Comparison of ENCODE assay signal across 23 cellular contexts in the genomic region with DNA sequence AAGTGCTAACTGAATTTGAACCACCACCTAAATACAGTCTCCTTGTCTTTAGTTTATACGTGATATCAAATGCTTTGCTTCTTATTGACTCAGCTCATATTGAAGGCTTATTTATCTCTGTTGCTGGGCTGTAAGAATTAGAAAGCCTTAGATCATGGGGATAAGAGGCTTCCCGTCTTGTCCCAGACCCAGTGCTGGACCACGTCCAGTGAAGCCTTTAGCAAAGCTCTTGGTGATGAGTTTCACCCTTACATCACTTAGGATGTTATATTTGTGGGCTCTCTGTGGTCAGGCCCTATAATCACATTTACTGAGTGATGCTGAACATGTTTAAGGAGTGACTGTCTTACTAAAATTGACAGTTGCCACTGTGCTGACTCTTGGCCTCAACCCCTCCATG. TPM values are rescaled to one million over a fixed set of nuclear protein-coding genes. Genes with fewer than 3 reads are reported as not detected.
DNase-seq lines count a peak whose midpoint lies in the region; ATAC-seq, FAIRE-seq and TF ChIP-seq lines count a peak whose summit lies in the region.
"Had no signal": no experiment of that assay in that cellular context is flagged by ENCODE, and none has a peak within 500 bp of the region (broad histone marks: within the 10 kb centered on the region; RNA-seq: fewer than 3 reads in every experiment).

No MANE protein-coding gene starts in this region.

- no peaks in the 10 kb centered on the region for H3K23me2 ChIP-seq in H1 (ENCODE audit: low read depth, low read length)

- TF ChIP-seq CTCF in H1 (IDR thresholded peaks at IDR 0.05; ENCODE audit: control extremely low read depth in 1 of 3, insufficient read depth in 1 of 3, low read depth in 1 of 3, low read length in 3 of 3): no peak
- TF ChIP-seq CTCF in parathyroid adenoma (IDR thresholded peaks at IDR 0.05): no peak

- no peak overlapping the region for H3K9ac ChIP-seq in H1 (replicated peaks in 1 of 4; ENCODE audit: extremely low read depth in 1 of 4, low read depth in 3 of 4, low read length in 3 of 4)
- H3K9ac ChIP-seq in parathyroid adenoma: no peak overlapping the region

- POLR2A ChIA-PET in H1 (lab: Charles Lee; ENCODE audit: partially characterized antibody): interaction anchor here (1.4 kb wide), 1 partner anchor 13 kb away, joined by 3 read pairs; no protein-coding TSS in a partner anchor

- CTCF ChIA-PET in H1 (lab: Charles Lee; ENCODE audit: partially characterized antibody): interaction anchor here (0.7 to 6.6 kb wide), 17 partner anchors 7 to 364 kb away, joined by 3 to 53 read pairs (median 7); partner anchors contain the start of gene FAM240B

- H3K4me3 ChIP-seq in H1 (ENCODE audit: extremely low read depth in 1 of 4, insufficient read depth in 2 of 4, low read depth in 3 of 4, low read length in 4 of 4) (no peak overlapping the region), parathyroid adenoma (ENCODE audit: low read depth, low read length) (no peak overlapping the region)
- H3K4me3 ChIP-seq: gastroesophageal sphincter, SJSA1 had no signal

- 80% methylated on average over 3 of the region's 3 CpGs; no CpG with 5 or more reads in 1 of the 2 experiments for WGBS in H1 (ENCODE audit: extremely low coverage in 1 of 2, insufficient coverage in 1 of 2, insufficient read length in 1 of 2, insufficient replicate concordance in 2 of 2, low coverage in 1 of 2, low lambda C conversion rate in 2 of 2, missing lambda C conversion rate in 1 of 2), 2 experiments

- H3K18ac ChIP-seq in H1 (ENCODE audit: extremely low read depth, low read length): no peak overlapping the region

- H3K23ac ChIP-seq in H1 (ENCODE audit: insufficient read length): no peak overlapping the region

- no peak for TF ChIP-seq EP300 in H1 (IDR thresholded peaks at IDR 0.05; ENCODE audit: borderline replicate concordance in 1 of 2, low read depth in 2 of 2, low read length in 2 of 2)

- ATAC-seq in GM18511 (IDR thresholded peaks at IDR 0.05; ENCODE audit: unreplicated experiment): no peak
- ATAC-seq: activated CD8-positive, alpha-beta memory T cell treated with anti-CD3 and anti-CD28 coated beads, Interleukin-2, amount 10 ng/mL, durations not matched to agents 7 days and 5 days; gastroesophageal sphincter; T-helper 17 cell had no signal

- no peak overlapping the region for H4K91ac ChIP-seq in H1 (replicated peaks; ENCODE audit: insufficient read length, low read length)

- H2BK5ac ChIP-seq in H1 (ENCODE audit: low read depth, low read length): no peak overlapping the region

- H2BK15ac ChIP-seq in H1 (ENCODE audit: low read length): no peak overlapping the region

- no peak overlapping the region for H2BK120ac ChIP-seq in H1 (replicated peaks; ENCODE audit: low read depth, low read length)

- peak overlapping the region; percentile 90; the same call in 1 of the 2 replicates for H2AFZ ChIP-seq in H1 (ENCODE audit: low read length)
- H2AFZ ChIP-seq in parathyroid adenoma: peak overlapping the region; percentile 50

- 0 out of 2 replicates have a peak overlapping the region, but pooled peaks have one; percentile 26 for H2AK5ac ChIP-seq in H1 (ENCODE audit: low read depth, low read length)

- no peak for FAIRE-seq in H1 (lab: Jason Lieb, UNC)

- no peak overlapping the region for H3K14ac ChIP-seq in H1 (ENCODE audit: insufficient read length)

- H3K79me2 ChIP-seq in H1 (ENCODE audit: control insufficient read depth in 1 of 2, insufficient read depth in 2 of 2, low read length in 2 of 2): no peaks in the 10 kb centered on the region
- no peaks in the 10 kb centered on the region for H3K79me2 ChIP-seq in parathyroid adenoma

- H2BK12ac ChIP-seq in H1 (ENCODE audit: low read depth, low read length): no peak overlapping the region

- H4K8ac ChIP-seq in H1 (ENCODE audit: extremely low read depth, insufficient read depth, low read length): no peak overlapping the region

- H3K9me3 ChIP-seq in H1 (ENCODE audit: insufficient read depth in 2 of 2, low read depth in 1 of 2, low read length in 1 of 2) (no peaks in the 10 kb centered on the region), parathyroid adenoma (ENCODE audit: control insufficient read depth, low read length) (no peaks in the 10 kb centered on the region)
- H3K9me3 ChIP-seq: gastroesophageal sphincter, SJSA1 had no signal

- H3K4me2 ChIP-seq in H1 (ENCODE audit: insufficient read depth in 1 of 2, low read depth in 2 of 2, low read length in 2 of 2): no peak overlapping the region
- H3K4me2 ChIP-seq in parathyroid adenoma (ENCODE audit: low read length): no peak overlapping the region

- peak; percentile 25 for DNase-seq in NCI-H1092 treated with DMSO at 0.1 percent for 48 hours (lab: John Stamatoyannopoulos, UW)
- no peak for DNase-seq in NCI-H1092 (lab: John Stamatoyannopoulos, UW)
- DNase-seq in RKO (ENCODE audit: low spot score): peak; percentile 4
- no peak for DNase-seq in H1 (ENCODE audit: low read depth in 1 of 2, low spot score in 2 of 2)
- no peak for DNase-seq in hippocampal formation (lab: John Stamatoyannopoulos, UW)
- DNase-seq in C1 segment of cervical spinal cord (lab: John Stamatoyannopoulos, UW): no peak
- DNase-seq: activated CD4-positive, alpha-beta T cell treated with anti-CD3 and anti-CD28 coated beads, Interleukin-2, amount 10 ng/mL, durations not matched to agents 7 days and 5 days; activated CD8-positive, alpha-beta memory T cell treated with anti-CD3 and anti-CD28 coated beads, Interleukin-2, amount 10 ng/mL, durations not matched to agents 7 days and 5 days; AML-193; GOT3; kidney glomerular epithelial cell; NCI-H1694 treated with DMSO at 0.1 percent for 48 hours; stimulated activated CD4-positive, alpha-beta T cell treated with anti-CD3 and anti-CD28 coated beads, Interleukin-15, amount 100 ng/mL, for 24 hours; T-helper 17 cell had no signal

- H2BK20ac ChIP-seq in H1 (ENCODE audit: low read length): no peak overlapping the region

- no peak overlapping the region for H3K27ac ChIP-seq in H1 (ENCODE audit: low read depth, low read length)
- H3K27ac ChIP-seq in parathyroid adenoma: peak overlapping the region; percentile 39
- H3K27ac ChIP-seq: 22Rv1, gastroesophageal sphincter, SJSA1 had no signal

- no peaks in the 10 kb centered on the region for H3K36me3 ChIP-seq in H1 (ENCODE audit: control insufficient read depth in 2 of 4, insufficient read depth in 4 of 4, low read length in 3 of 4)
- H3K36me3 ChIP-seq in parathyroid adenoma (ENCODE audit: control insufficient read depth, insufficient read depth, low read length): no peaks in the 10 kb centered on the region
- H3K36me3 ChIP-seq: gastroesophageal sphincter, SJSA1 had no signal

- TF ChIP-seq POLR2A in H1 (IDR thresholded peaks at IDR 0.05; ENCODE audit: control extremely low read depth in 1 of 2, low read depth in 2 of 2, low read length in 2 of 2): no peak

- H3K4ac ChIP-seq in H1 (replicated peaks; ENCODE audit: insufficient read length, low read depth, low read length): no peak overlapping the region

- no peaks in the 10 kb centered on the region for H3K79me1 ChIP-seq in H1 (ENCODE audit: low read depth, low read length)

- no peak overlapping the region for H3K56ac ChIP-seq in H1 (replicated peaks; ENCODE audit: insufficient read length, low read depth, low read length)

- H4K20me1 ChIP-seq in H1 (replicated peaks in 1 of 2; ENCODE audit: control insufficient read depth in 1 of 2, insufficient read depth in 2 of 2, low read length in 2 of 2): no peaks in the 10 kb centered on the region

- no peak overlapping the region for H4K5ac ChIP-seq in H1 (ENCODE audit: insufficient read length, low read depth, low read length)

- H3K4me1 ChIP-seq in H1 (replicated peaks in 1 of 4; ENCODE audit: control insufficient read depth in 3 of 4, insufficient read depth in 4 of 4, low read length in 3 of 4) (no peaks in the 10 kb centered on the region), parathyroid adenoma (peaks cover 6% of the 10 kb centered on the region)
- H3K4me1 ChIP-seq: gastroesophageal sphincter, SJSA1 had no signal

- H3K27me3 ChIP-seq in H1 (replicated peaks in 1 of 4; ENCODE audit: control insufficient read depth in 3 of 4, extremely low read depth in 1 of 4, insufficient read depth in 3 of 4, low read length in 3 of 4): no peaks in the 10 kb centered on the region; a peak in 1 of 7 replicates
- H3K27me3 ChIP-seq in parathyroid adenoma (ENCODE audit: control insufficient read depth, insufficient read depth, low read length): no peaks in the 10 kb centered on the region
- H3K27me3 ChIP-seq: SJSA1 had no signal

- TF ChIP-seq RAD21 in H1 (IDR thresholded peaks at IDR 0.05 in 1 of 2, conservative IDR thresholded peaks at IDR 0.05 in 1 of 2; ENCODE audit: low read depth in 2 of 2, low read length in 2 of 2): no peak

TF ChIP-seq in H1, 55 proteins besides CTCF, POLR2A, EP300 and RAD21:
- TF ChIP-seq TAF1 (IDR thresholded peaks at IDR 0.05; ENCODE audit: low read depth, low read length) (no peak), RFX5 (IDR thresholded peaks at IDR 0.05; ENCODE audit: borderline replicate concordance, low read depth, low read length) (no peak), CBX5 (IDR thresholded peaks at IDR 0.05; ENCODE audit: low read depth, low read length) (no peak), TBP (IDR thresholded peaks at IDR 0.05; ENCODE audit: low read depth, low read length) (no peak), SIN3A (conservative IDR thresholded peaks at IDR 0.05 in 1 of 2, IDR thresholded peaks at IDR 0.05 in 1 of 2; ENCODE audit: low read depth in 1 of 2, low read length in 2 of 2) (no peak)

RNA-seq across cellular contexts. Expression of gene FAM240B, which starts 11.2 kb away (rescaled TPM):
- total RNA-seq in H1 (2021; fragmentation: NEBNext Ultra II Directional; extraction: Animal tissue kit (Norgen Biotek cat#: 25700)): not detected in 2 replicates
- polyA plus RNA-seq in H1 (2011; rRNA removed): not detected in 2 replicates
- not detected for polyA plus RNA-seq in H1 (2011; cell fraction: cytosol; rRNA removed)
- not detected for polyA plus RNA-seq in H1 (2011; cell fraction: nucleus; rRNA removed)
- not detected in 4 replicates for polyA plus RNA-seq in H1 (2012, experiment 1 of 2)
- polyA plus RNA-seq in H1 (2012, experiment 2 of 2): not detected
- not detected for polyA plus RNA-seq in H1 (2013, experiment 1 of 2)
- not detected for polyA plus RNA-seq in H1 (2013, experiment 2 of 2)
- not detected in 2 replicates for polyA minus RNA-seq in H1 (2011; rRNA and poly(A)+ RNA removed)
- polyA minus RNA-seq in H1 (2011; cell fraction: cytosol; rRNA and poly(A)+ RNA removed): not detected
- polyA minus RNA-seq in H1 (2011; cell fraction: nucleus; rRNA and poly(A)+ RNA removed): not detected
- total RNA-seq: activated CD4-positive, alpha-beta T cell treated with anti-CD3 and anti-CD28 coated beads, Interleukin-2, amount 10 ng/mL, durations not matched to agents 7 days and 5 days; activated CD8-positive, alpha-beta memory T cell treated with anti-CD3 and anti-CD28 coated beads, Interleukin-2, amount 10 ng/mL, durations not matched to agents 7 days and 5 days; activated naive CD4-positive, alpha-beta T cell treated with anti-CD3 and anti-CD28 coated beads, Interleukin-2, amount 50 U/mL, for 72 hours; cerebellum; epithelial cell of proximal tubule; gastroesophageal sphincter; lung microvascular endothelial cell; SJSA1; T-helper 17 cell had no signal

Comparison
In these comparisons a context has a peak if more than half of its experiments do, and no peak if none do; other contexts are left out.
1. DNase-seq: peak in NCI-H1092 treated with DMSO at 0.1 percent for 48 hours (single experiment) and RKO (single experiment); none in NCI-H1092 (single experiment), H1 (0 of 2), hippocampal formation (0 of 2) and C1 segment of cervical spinal cord (0 of 14).